29 cellular contexts compared by ENCODE assay signal in genomic region chr3:29181149-29181780, GRCh38.
A peak's percentile ranks its signal among the peaks of the same experiment; 100 is the strongest.
DNase-seq lines count a peak whose midpoint lies in the region; ATAC-seq, FAIRE-seq and TF ChIP-seq lines count a peak whose summit lies in the region.
"Had no signal": no experiment of that assay in that cellular context is flagged by ENCODE, and none has a peak within 500 bp of the region (broad histone marks: within the 10 kb centered on the region; RNA-seq: fewer than 3 reads in every experiment).

No MANE protein-coding gene starts in this region.

- no peak for TF ChIP-seq RAD21 in GM12878 (IDR thresholded peaks at IDR 0.05; ENCODE audit: insufficient read depth, low read depth, low read length)

- no peak overlapping the region for H3K9ac ChIP-seq in GM12878 (ENCODE audit: control insufficient read depth, insufficient read depth, low read length)
- H3K9ac ChIP-seq: parathyroid adenoma had no signal

- SMC1A ChIA-PET in GM12878 (lab: Charles Lee; ENCODE audit: uncharacterized antibody, unreplicated experiment): no interaction called here

- H3K9me3 ChIP-seq in GM12878 (replicated peaks; ENCODE audit: control insufficient read depth, insufficient read depth, low read length): no peaks in the 10 kb centered on the region
- H3K9me3 ChIP-seq: ascending aorta, MG63 had no signal

- H3K36me3 ChIP-seq in GM12878 (ENCODE audit: control insufficient read depth in 2 of 2, insufficient read depth in 2 of 2, low read length in 1 of 2): no peaks in the 10 kb centered on the region
- H3K36me3 ChIP-seq: ascending aorta, MG63, WERI-Rb-1 had no signal

- TF ChIP-seq EP300 in GM12878 (IDR thresholded peaks at IDR 0.05; ENCODE audit: borderline replicate concordance in 1 of 2, control insufficient read depth in 1 of 2, low read depth in 2 of 2, low read length in 2 of 2): no peak

- peak; percentile 65 for FAIRE-seq in GM12878 (lab: Jason Lieb, UNC)
- FAIRE-seq: D721Med, GM18507, K562, RCC 7860 had no signal

- DNase-seq in GM12878 (ENCODE audit: low read depth, low spot score): peak; percentile 19
- DNase-seq in activated naive CD8-positive, alpha-beta T cell treated with anti-CD3 and anti-CD28 coated beads for 36 hours: no peak
- DNase-seq in DMS79 treated with DMSO at 0.1 percent for 48 hours (lab: John Stamatoyannopoulos, UW): no peak
- DNase-seq in HuH-7 (ENCODE audit: low spot score): no peak
- no peak for DNase-seq in foreskin fibroblast
- DNase-seq: ACHN; activated CD4-positive, alpha-beta T cell treated with anti-CD3 and anti-CD28 coated beads, Interleukin-2, amount 50 U/mL, for 1 hour; effector CD4-positive, alpha-beta T cell; EL; hippocampal formation; MG63; NCI-H1436; NCI-H2107; NK-92 treated with Interleukin-12 subunit alpha and Interleukin-12 subunit beta, amount 100 ng/mL, for 24 hours; stimulated activated CD4-positive, alpha-beta T cell treated with anti-CD3 and anti-CD28 coated beads, Interleukin-15, amount 100 ng/mL, for 24 hours; WERI-Rb-1 had no signal

- H3K27me3 ChIP-seq in GM12878 (replicated peaks in 1 of 2; ENCODE audit: control insufficient read depth in 2 of 2, insufficient read depth in 2 of 2, low read length in 1 of 2): no peaks in the 10 kb centered on the region
- H3K27me3 ChIP-seq: ascending aorta, MG63 had no signal

- 25% methylated on average over 7 of the region's 7 CpGs for WGBS in GM12878 (ENCODE audit: insufficient coverage, insufficient replicate concordance, low lambda C conversion rate, missing lambda C conversion rate)

- no peak overlapping the region for H3K27ac Mint-ChIP-seq in activated naive CD8-positive, alpha-beta T cell treated with anti-CD3 and anti-CD28 coated beads for 36 hours
- H3K27ac Mint-ChIP-seq: activated naive CD4-positive, alpha-beta T cell treated with anti-CD3 and anti-CD28 coated beads, Interleukin-2, amount 50 U/mL, for 72 hours; T-helper 1 cell treated with Interleukin-12 subunit alpha and Interleukin-12 subunit beta and Interleukin-4 antibody, amounts not matched to agents 30 μg/mL and 1 μg/mL, for 36 hours had no signal

- H3K4me3 ChIP-seq in GM12878: no peak overlapping the region
- H3K4me3 ChIP-seq in foreskin fibroblast (ENCODE audit: low read depth in 1 of 2, low read length in 2 of 2): no peak overlapping the region
- H3K4me3 ChIP-seq: ascending aorta, K562, MG63 had no signal

- no TSS peak for BruUV-seq in GM12878 (replicated peaks; lab: Mats Ljungman, UMichigan)

- in situ Hi-C loops in GM12878 (cut with MboI): no loop called here

- TF ChIP-seq CTCF in GM12878 (IDR thresholded peaks at IDR 0.05 in 2 of 3, conservative IDR thresholded peaks at IDR 0.05 in 1 of 3; ENCODE audit: control insufficient read depth in 2 of 3, extremely low read depth in 1 of 3, insufficient read depth in 1 of 3, low read depth in 3 of 3, low read length in 3 of 3): no peak
- TF ChIP-seq CTCF in foreskin fibroblast (IDR thresholded peaks at IDR 0.05; ENCODE audit: low read depth, low read length): no peak

- POLR2A ChIA-PET in GM12878 (lab: Charles Lee): no interaction called here

- H3K4me3 Mint-ChIP-seq in activated naive CD8-positive, alpha-beta T cell treated with anti-CD3 and anti-CD28 coated beads for 36 hours: no peak overlapping the region
- H3K4me3 Mint-ChIP-seq: T-helper 1 cell treated with Interleukin-12 subunit alpha and Interleukin-12 subunit beta and Interleukin-4 antibody, amounts not matched to agents 30 μg/mL and 1 μg/mL, for 36 hours had no signal

- intact Hi-C loops in GM12878 (cut with micrococcal nuclease; ENCODE audit: unreplicated experiment): no loop called here

- H3K4me1 Mint-ChIP-seq in activated naive CD8-positive, alpha-beta T cell treated with anti-CD3 and anti-CD28 coated beads for 36 hours: peaks cover 12% of the 10 kb centered on the region

- H3K27ac ChIP-seq in GM12878 (ENCODE audit: control insufficient read depth, insufficient read depth): no peak overlapping the region
- H3K27ac ChIP-seq: ascending aorta, C4-2B, parathyroid adenoma, WERI-Rb-1 had no signal

- ATAC-seq in GM18511 (IDR thresholded peaks at IDR 0.05; ENCODE audit: unreplicated experiment) (peak; percentile 75), GM19468 (IDR thresholded peaks at IDR 0.05; ENCODE audit: extremely low read depth, unreplicated experiment) (peak; percentile 64), HG03280 (IDR thresholded peaks at IDR 0.05; ENCODE audit: unreplicated experiment) (peak; percentile 59), GM12878 (peak; percentile 77)
- ATAC-seq: activated naive CD4-positive, alpha-beta T cell treated with anti-CD3 and anti-CD28 coated beads, Interleukin-2, amount 50 U/mL, for 72 hours; K562; sciatic nerve had no signal

- H3K4me1 ChIP-seq in GM12878 (ENCODE audit: control insufficient read depth, insufficient read depth, low read length): no peaks in the 10 kb centered on the region
- H3K4me1 ChIP-seq: ascending aorta, parathyroid adenoma had no signal

- H3K27me3 Mint-ChIP-seq in activated naive CD8-positive, alpha-beta T cell treated with anti-CD3 and anti-CD28 coated beads for 36 hours: no peaks in the 10 kb centered on the region

- no peaks in the 10 kb centered on the region for H3K9me3 Mint-ChIP-seq in activated naive CD8-positive, alpha-beta T cell treated with anti-CD3 and anti-CD28 coated beads for 36 hours

- peak overlapping the region; percentile 26; the same call in 1 of the 2 replicates for H3K4me2 ChIP-seq in GM12878 (ENCODE audit: control insufficient read depth, insufficient read depth)

- no peaks in the 10 kb centered on the region for H3K36me3 Mint-ChIP-seq in activated naive CD8-positive, alpha-beta T cell treated with anti-CD3 and anti-CD28 coated beads for 36 hours
- H3K36me3 Mint-ChIP-seq: activated naive CD4-positive, alpha-beta T cell treated with anti-CD3 and anti-CD28 coated beads, Interleukin-2, amount 50 U/mL, for 72 hours had no signal

- CTCF ChIA-PET in GM12878 (lab: Yijun Ruan, JAX): no interaction called here

- no peak for TF ChIP-seq POLR2A in GM12878 (IDR thresholded peaks at IDR 0.05; ENCODE audit: low read depth, low read length)

- no peaks in the 10 kb centered on the region for H3K79me2 ChIP-seq in GM12878 (ENCODE audit: control insufficient read depth, insufficient read depth, low read length)
- H3K79me2 ChIP-seq: parathyroid adenoma had no signal

- H4K20me1 ChIP-seq in GM12878 (ENCODE audit: control insufficient read depth, insufficient read depth): no peaks in the 10 kb centered on the region

- RAD21 ChIA-PET in GM12878 (lab: Charles Lee; ENCODE audit: unreplicated experiment): no interaction called here

- no peak overlapping the region for H2AFZ ChIP-seq in GM12878 (ENCODE audit: control insufficient read depth, low read depth, low read length)
- H2AFZ ChIP-seq: parathyroid adenoma had no signal

TF ChIP-seq in GM12878, 131 proteins besides CTCF, POLR2A, EP300 and RAD21:
- TF ChIP-seq, protein P1, sequence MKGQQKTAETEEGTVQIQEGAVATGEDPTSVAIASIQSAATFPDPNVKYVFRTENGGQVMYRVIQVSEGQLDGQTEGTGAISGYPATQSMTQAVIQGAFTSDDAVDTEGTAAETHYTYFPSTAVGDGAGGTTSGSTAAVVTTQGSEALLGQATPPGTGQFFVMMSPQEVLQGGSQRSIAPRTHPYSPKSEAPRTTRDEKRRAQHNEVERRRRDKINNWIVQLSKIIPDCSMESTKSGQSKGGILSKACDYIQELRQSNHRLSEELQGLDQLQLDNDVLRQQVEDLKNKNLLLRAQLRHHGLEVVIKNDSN (IDR thresholded peaks at IDR 0.05; ENCODE audit: borderline replicate concordance, extremely low read length, insufficient read depth, low read depth, low read length): no peak
- TF ChIP-seq RELA (IDR thresholded peaks at IDR 0.05; ENCODE audit: borderline replicate concordance, partially characterized antibody) (no peak), MTA3 (IDR thresholded peaks at IDR 0.05; ENCODE audit: borderline replicate concordance, low read length) (no peak), RUNX3 (IDR thresholded peaks at IDR 0.05; ENCODE audit: low read length) (peak; percentile 24; the same call in 1 of the 2 replicates)
